ENCODE assay signal across 2 cellular contexts in genomic region chr6:144244688-144245087, GRCh38.
TF ChIP-seq lines count a peak whose summit lies in the region.

No MANE protein-coding gene starts in this region.

TF ChIP-seq in GM23338, 12 proteins besides CTCF, POLR2A, EP300 and RAD21 (continued from another document):
- TF ChIP-seq REST (IDR thresholded peaks at IDR 0.05; ENCODE audit: unreplicated experiment) (no peak), JUNB (IDR thresholded peaks at IDR 0.05; ENCODE audit: unreplicated experiment) (no peak), STAT1 (IDR thresholded peaks at IDR 0.05; ENCODE audit: unreplicated experiment) (no peak), EZH2 (IDR thresholded peaks at IDR 0.05; ENCODE audit: low read depth, unreplicated experiment) (no peak), CREB1 (CRISPR knock-in tag; IDR thresholded peaks at IDR 0.05; ENCODE audit: low read depth) (no peak), ZNF114 (CRISPR knock-in tag; IDR thresholded peaks at IDR 0.05) (no peak), NANOG (IDR thresholded peaks at IDR 0.05; ENCODE audit: borderline replicate concordance) (no peak), ZNF331 (CRISPR knock-in tag; IDR thresholded peaks at IDR 0.05; ENCODE audit: low read depth) (no peak), ZNF462 (CRISPR knock-in tag; IDR thresholded peaks at IDR 0.05) (no peak), ETS1 (IDR thresholded peaks at IDR 0.05) (no peak), EZH2phosphoT487 (IDR thresholded peaks at IDR 0.05; ENCODE audit: unreplicated experiment) (no peak)

TF ChIP-seq in H1, 55 proteins besides CTCF, POLR2A, EP300 and RAD21 (continued from another document):
- TF ChIP-seq MAX (IDR thresholded peaks at IDR 0.05) (no peak), POU5F1 (IDR thresholded peaks at IDR 0.05; ENCODE audit: low read depth, low read length) (no peak), SIX5 (IDR thresholded peaks at IDR 0.05; ENCODE audit: low read depth, low read length) (no peak), SIN3A (conservative IDR thresholded peaks at IDR 0.05 in 1 of 2, IDR thresholded peaks at IDR 0.05 in 1 of 2; ENCODE audit: low read depth in 1 of 2, low read length in 2 of 2) (no peak), CHD7 (IDR thresholded peaks at IDR 0.05; ENCODE audit: insufficient replicate concordance, low read length) (no peak), BRCA1 (IDR thresholded peaks at IDR 0.05; ENCODE audit: low read depth, low read length) (no peak), BCL11A (IDR thresholded peaks at IDR 0.05; ENCODE audit: low read depth in 2 of 2, low read length in 2 of 2) (no peak)
TF ChIP-seq in H1: peak in this region for 0.
